In genomic region chr7:91247497-91247896, GRCh38 we compare ENCODE assay signal across 20 cellular contexts. TPM values are rescaled to one million over a fixed set of nuclear protein-coding genes. Genes with fewer than 3 reads are reported as not detected.
A peak's percentile ranks its signal among the peaks of the same experiment; 100 is the strongest.
DNase-seq lines count a peak whose midpoint lies in the region; ATAC-seq, FAIRE-seq and TF ChIP-seq lines count a peak whose summit lies in the region.
"Had no signal": no experiment of that assay in that cellular context is flagged by ENCODE, and none has a peak within 500 bp of the region (broad histone marks: within the 10 kb centered on the region; RNA-seq: fewer than 3 reads in every experiment).

No MANE protein-coding gene starts in this region.

- H3K4me2 ChIP-seq in A549 (no peak overlapping the region), H9 (ENCODE audit: insufficient read depth, insufficient read length, low read length) (no peak overlapping the region), trophoblast cell (ENCODE audit: low read length) (no peak overlapping the region)
- H3K4me2 ChIP-seq: BLaER1 treated with 17β-estradiol and CSF1 and Interleukin-3, amounts not matched to agents 10 nM and 100 nM had no signal

- H4K20me1 ChIP-seq in H9 (ENCODE audit: control insufficient read depth, insufficient read depth, insufficient read length) = no peaks in the 10 kb centered on the region
- H4K20me1 ChIP-seq: BLaER1 treated with 17β-estradiol and CSF1 and Interleukin-3, amounts not matched to agents 10 nM and 100 nM had no signal

- H3K14ac ChIP-seq in H9 (ENCODE audit: insufficient read depth, low read length) (no peak overlapping the region), trophoblast cell (ENCODE audit: low read length) (no peak overlapping the region)

- H2BK15ac ChIP-seq in H9 (ENCODE audit: low read depth, low read length) = no peak overlapping the region

- H4K5ac ChIP-seq in H9 (ENCODE audit: insufficient read length, low read depth, low read length) = no peak overlapping the region

- H2BK20ac ChIP-seq in H9 (ENCODE audit: low read depth, low read length, poor library complexity, severe bottlenecking) = no peak overlapping the region

- H3K18ac ChIP-seq in H9 (ENCODE audit: insufficient read length, low read depth, low read length) (no peak overlapping the region), trophoblast cell (ENCODE audit: low read length) (no peak overlapping the region)

- H3K23ac ChIP-seq in H9 (ENCODE audit: insufficient read length, low read depth, low read length) (no peak overlapping the region), trophoblast cell (ENCODE audit: low read length) (no peak overlapping the region)

- H3K9me3 ChIP-seq in A549 (no peaks in the 10 kb centered on the region), H9 (ENCODE audit: control insufficient read depth, low read depth, low read length) (no peaks in the 10 kb centered on the region), trophoblast cell (ENCODE audit: insufficient read depth, low read depth, low read length) (no peaks in the 10 kb centered on the region)
- H3K9me3 ChIP-seq: BLaER1 treated with 17β-estradiol and CSF1 and Interleukin-3, amounts not matched to agents 10 nM and 100 nM; Peyer's patch; SJSA1 had no signal

- no peak overlapping the region for H3K56ac ChIP-seq in H9 (ENCODE audit: insufficient read length, low read depth, low read length)

- POLR2A ChIA-PET in A549 (lab: Yijun Ruan, JAX) = no interaction called here

- H2BK120ac ChIP-seq in H9 (ENCODE audit: low read depth, low read length, poor library complexity, severe bottlenecking) (no peak overlapping the region), trophoblast cell (ENCODE audit: insufficient read depth, low read length, poor library complexity) (no peak overlapping the region)

- no peaks in the 10 kb centered on the region for H3K27me3 ChIP-seq in H9 (ENCODE audit: insufficient read depth, low read length)
- no peaks in the 10 kb centered on the region for H3K27me3 ChIP-seq in trophoblast cell (ENCODE audit: insufficient read depth, low read length)
- H3K27me3 ChIP-seq: BLaER1 treated with 17β-estradiol and CSF1 and Interleukin-3, amounts not matched to agents 10 nM and 100 nM; Peyer's patch; SJSA1 had no signal

- H2AFZ ChIP-seq in H9 (ENCODE audit: low read length) (no peak overlapping the region), trophoblast cell (ENCODE audit: insufficient read depth, low read length, poor library complexity) (no peak overlapping the region)

- H4K91ac ChIP-seq in H9 (ENCODE audit: insufficient read length, low read depth, low read length) (no peak overlapping the region), trophoblast cell (ENCODE audit: low read depth, low read length) (no peak overlapping the region)

- TF ChIP-seq CTCF in A549 (IDR thresholded peaks at IDR 0.05) = no peak
- TF ChIP-seq CTCF in H9 (conservative IDR thresholded peaks at IDR 0.05) = peak; percentile 42; the same call in 2 of the 3 replicates
- TF ChIP-seq CTCF in fibroblast of the aortic adventitia (IDR thresholded peaks at IDR 0.05; ENCODE audit: insufficient read depth, low read length) = peak; percentile 17

- H3K9ac ChIP-seq in H9 (ENCODE audit: extremely low read depth, insufficient read length, low read length) (no peak overlapping the region), trophoblast cell (ENCODE audit: low read length) (no peak overlapping the region)
- H3K9ac ChIP-seq: BLaER1 treated with 17β-estradiol and CSF1 and Interleukin-3, amounts not matched to agents 10 nM and 100 nM had no signal

- no peaks in the 10 kb centered on the region for H3K36me3 ChIP-seq in trophoblast cell (ENCODE audit: control insufficient read depth in 1 of 2, insufficient read depth in 2 of 2, low read length in 2 of 2)
- H3K36me3 ChIP-seq: BLaER1 treated with 17β-estradiol and CSF1 and Interleukin-3, amounts not matched to agents 10 nM and 100 nM; Peyer's patch; SJSA1 had no signal

- CTCF ChIA-PET in A549 (lab: Yijun Ruan, JAX) = interaction anchor here (0.8 kb wide), 1 partner anchor 41 kb away, joined by 3 read pairs; no protein-coding TSS in a partner anchor

- no peaks in the 10 kb centered on the region for H3K36me3 Mint-ChIP-seq in H9 (ENCODE audit: insufficient read depth in 1 of 3, low read depth in 3 of 3)

- no peaks in the 10 kb centered on the region for H3K4me1 Mint-ChIP-seq in H9

- no peak for FAIRE-seq in A549 (lab: Jason Lieb, UNC)
- FAIRE-seq: A204.1, GM19239, HTR-8/SVneo had no signal

- DNase-seq in A549 (ENCODE audit: low read depth in 1 of 2, low spot score in 1 of 2) = peak in 1 of 2 experiments; percentile 12
- DNase-seq in H9 = no peak
- DNase-seq in amniotic epithelial cell (ENCODE audit: low read depth) = peak; percentile 59
- DNase-seq in fibroblast of the aortic adventitia (ENCODE audit: low read depth) = no peak
- no peak for DNase-seq in H4 (ENCODE audit: low spot score)
- DNase-seq in trophoblast cell = no peak
- DNase-seq in MV-4-11 (lab: John Stamatoyannopoulos, UW) = no peak
- DNase-seq: GDM1; MM.1S; NCI-H1092 treated with DMSO at 0.1 percent for 48 hours; NCI-H2081 treated with DMSO at 0.1 percent for 48 hours; NCI-H748 treated with DMSO at 0.1 percent for 48 hours; NK-92 treated with Interleukin-12 subunit alpha and Interleukin-12 subunit beta, amount 100 ng/mL, for 24 hours; Peyer's patch had no signal

- H3K23me2 ChIP-seq in H9 (ENCODE audit: insufficient read length, low read depth, low read length, poor library complexity, severe bottlenecking) = no peaks in the 10 kb centered on the region

- peak in 1 of 2 experiments; percentile 71; a peak in 3 of 6 replicates for ATAC-seq in A549
- no peak for ATAC-seq in esophagus mucosa

- no peaks in the 10 kb centered on the region for H3K79me1 ChIP-seq in H9 (ENCODE audit: insufficient read depth, low read depth, low read length, poor library complexity, severe bottlenecking)
- H3K79me1 ChIP-seq in trophoblast cell (ENCODE audit: low read length) = no peaks in the 10 kb centered on the region

- no peak for TF ChIP-seq POLR2A in A549 (IDR thresholded peaks at IDR 0.05; ENCODE audit: low read length)

- H3K27ac ChIP-seq in A549 (no peak overlapping the region), H9 (ENCODE audit: insufficient read length, low read depth, low read length) (no peak overlapping the region), trophoblast cell (ENCODE audit: low read depth, low read length) (no peak overlapping the region)
- H3K27ac ChIP-seq: BLaER1 treated with 17β-estradiol and CSF1 and Interleukin-3, amounts not matched to agents 10 nM and 100 nM; Peyer's patch; SJSA1 had no signal

- peaks cover 6% of the 10 kb centered on the region; the same call in 1 of the 3 replicates for H3K4me1 ChIP-seq in A549
- H3K4me1 ChIP-seq in H9 (ENCODE audit: insufficient read depth, low read length) = no peaks in the 10 kb centered on the region
- peaks cover 3 to 6% of the 10 kb centered on the region in 2 experiments for H3K4me1 ChIP-seq in trophoblast cell (ENCODE audit: control insufficient read depth in 1 of 2, insufficient read depth in 2 of 2, low read length in 2 of 2)
- H3K4me1 ChIP-seq: Peyer's patch, SJSA1 had no signal

- H4K8ac ChIP-seq in H9 (replicated peaks; ENCODE audit: insufficient read length, low read depth, low read length) (no peak overlapping the region), trophoblast cell (ENCODE audit: low read depth, low read length) (no peak overlapping the region)

- no peak overlapping the region for H3K4ac ChIP-seq in H9 (ENCODE audit: low read depth, low read length)
- H3K4ac ChIP-seq in trophoblast cell (ENCODE audit: low read depth, low read length) = no peak overlapping the region

- H2AK5ac ChIP-seq in H9 (ENCODE audit: insufficient read length, low read length) = no peak overlapping the region
- no peak overlapping the region for H2AK5ac ChIP-seq in trophoblast cell (ENCODE audit: low read length)

- TF ChIP-seq RAD21 in A549 (conservative IDR thresholded peaks at IDR 0.05 in 1 of 2, IDR thresholded peaks at IDR 0.05 in 1 of 2) = no peak

- H3T11ph ChIP-seq in H9 (ENCODE audit: low read length) = no peak overlapping the region

- no peak overlapping the region for H3K4me3 Mint-ChIP-seq in H9

- H3K27ac Mint-ChIP-seq in H9 = no peak overlapping the region

- no peak for TF ChIP-seq EP300 in A549 (IDR thresholded peaks at IDR 0.05)

- no peaks in the 10 kb centered on the region for H3K9me3 Mint-ChIP-seq in H9

- H3K4me3 ChIP-seq in A549 = no peak overlapping the region
- H3K4me3 ChIP-seq in fibroblast of the aortic adventitia (ENCODE audit: low read depth, low read length) = no peak overlapping the region
- H3K4me3 ChIP-seq in trophoblast cell (ENCODE audit: low read depth, low read length) = no peak overlapping the region
- H3K4me3 ChIP-seq: BLaER1 treated with 17β-estradiol and CSF1 and Interleukin-3, amounts not matched to agents 10 nM and 100 nM; Peyer's patch; SJSA1 had no signal

- no peaks in the 10 kb centered on the region for H3K79me2 ChIP-seq in H9 (ENCODE audit: insufficient read depth, low read length)
- no peaks in the 10 kb centered on the region for H3K79me2 ChIP-seq in trophoblast cell (ENCODE audit: control insufficient read depth, insufficient read depth, low read length, poor library complexity)

- H2BK12ac ChIP-seq in H9 (ENCODE audit: insufficient read length, low read depth, low read length) (no peak overlapping the region), trophoblast cell (ENCODE audit: low read length) (no peak overlapping the region)

- no peak overlapping the region for H2BK5ac ChIP-seq in H9 (ENCODE audit: insufficient read length, low read length)
- no peak overlapping the region for H2BK5ac ChIP-seq in trophoblast cell (ENCODE audit: low read depth, low read length, poor library complexity)

- no peak overlapping the region for H4K12ac ChIP-seq in trophoblast cell (ENCODE audit: low read depth, low read length)

- H3K27me3 Mint-ChIP-seq in H9 (ENCODE audit: low read depth) = no peaks in the 10 kb centered on the region; the same call in 1 of the 2 replicates

TF ChIP-seq in A549, 52 proteins besides CTCF, POLR2A, EP300 and RAD21 (continues in another document):
- TF ChIP-seq HOXB13 (CRISPR knock-in tag; IDR thresholded peaks at IDR 0.05; ENCODE audit: low read depth) (no peak), TP53 (CRISPR knock-in tag; IDR thresholded peaks at IDR 0.05) (no peak), CBX2 (IDR thresholded peaks at IDR 0.05; ENCODE audit: borderline replicate concordance, low read depth) (no peak), MAFK (IDR thresholded peaks at IDR 0.05; ENCODE audit: partially characterized antibody) (peak; percentile 94), CHD4 (IDR thresholded peaks at IDR 0.05; ENCODE audit: borderline replicate concordance) (no peak), RNF2 (IDR thresholded peaks at IDR 0.05; ENCODE audit: borderline replicate concordance, low read depth) (no peak), RFX5 (IDR thresholded peaks at IDR 0.05) (no peak)

RNA-seq across cellular contexts. Expression of gene FZD1, which starts 16.7 kb away (rescaled TPM):
- polyA plus RNA-seq in A549 (2011; rRNA removed) = 1.3 and 1.4 TPM in 2 replicates
- 1.8 and 2.8 TPM in 2 replicates for polyA plus RNA-seq in A549 (2012; cell fraction: cytosol; rRNA removed)
- polyA plus RNA-seq in A549 (2012; cell fraction: nucleus; rRNA removed) = 1.9 and 2.5 TPM in 2 replicates
- polyA plus RNA-seq in A549 (2017; fragmentation: RNase III; extraction: RNeasy Plus Mini Kit Qiagen cat#74134 plus additional on column Dnase treatment) = 1.2 to 1.4 TPM (median 1.2 TPM) in 3 replicates
- 1.5 and 1.6 TPM in 2 replicates for polyA minus RNA-seq in A549 (2011; rRNA and poly(A)+ RNA removed)
- total RNA-seq in H9 (2021) = 0.61 TPM in 2 replicates
- 11.8 and 28.7 TPM in 2 replicates for total RNA-seq in fibroblast of the aortic adventitia (ENCODE audit: low replicate concordance)
- total RNA-seq in H4 (2014; rRNA removed; shearing (Covaris generic)) = 6.1 and 6.9 TPM in 2 replicates
- polyA plus RNA-seq in trophoblast cell (2013) = 3.5 and 3.6 TPM in 2 replicates
- total RNA-seq in esophagus mucosa = 7.1 TPM
